ENCODE assay signal across 1 cellular context in genomic region chr3:168249048-168249538, GRCh38.
TF ChIP-seq lines count a peak whose summit lies in the region.

No MANE protein-coding gene starts in this region.

TF ChIP-seq in H1, 55 proteins besides CTCF, POLR2A, EP300 and RAD21 (continued from another document):
- TF ChIP-seq PHF8 (conservative IDR thresholded peaks at IDR 0.05; ENCODE audit: low read depth, low read length) (0 out of 2 replicates have a peak, but pooled peaks have one; percentile 14), POLR2AphosphoS5 (IDR thresholded peaks at IDR 0.05; ENCODE audit: low read depth, low read length) (no peak), KDM4A (IDR thresholded peaks at IDR 0.05; ENCODE audit: low read depth, low read length, severe bottlenecking) (peak; percentile 63), YY1 (IDR thresholded peaks at IDR 0.05; ENCODE audit: low read depth, low read length) (0 out of 2 replicates have a peak, but pooled peaks have one; percentile 2), ASH2L (IDR thresholded peaks at IDR 0.05; ENCODE audit: low read length) (peak; percentile 29)
